ENCODE assay signal across 14 cellular contexts in the genomic region with DNA sequence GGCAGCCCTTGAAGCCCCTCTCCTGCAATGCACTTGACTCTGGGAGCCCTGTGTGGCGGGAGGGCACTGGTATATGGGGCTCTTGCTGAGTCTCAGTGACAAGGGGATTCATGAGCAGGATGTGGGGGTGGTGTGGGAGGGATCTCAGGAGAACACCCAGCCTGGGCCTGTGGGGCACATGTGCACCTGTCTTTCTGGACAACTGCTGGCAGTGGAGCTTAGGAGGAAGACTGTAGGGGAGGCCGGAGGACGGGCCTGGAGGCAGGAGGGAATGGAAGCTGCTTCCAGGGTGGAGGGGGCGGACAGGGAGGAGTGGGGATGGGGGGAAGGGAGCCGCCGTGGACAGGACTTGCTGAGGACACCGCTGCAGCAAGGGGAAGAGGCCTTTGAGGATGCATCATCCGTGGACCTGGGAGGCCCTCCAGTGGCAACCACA.
"Had no signal": no experiment of that assay in that cellular context is flagged by ENCODE, and none has a peak within 500 bp of the region (broad histone marks: within the 10 kb centered on the region; RNA-seq: fewer than 3 reads in every experiment).

No MANE protein-coding gene starts in this region.

- H3K27ac ChIP-seq: ovary, thoracic aorta, vagina had no signal

- H3K36me3 Mint-ChIP-seq: activated naive CD8-positive, alpha-beta T cell; stimulated activated effector memory CD8-positive, alpha-beta T cell treated with anti-CD3 and anti-CD28 coated beads, Interleukin-12 subunit alpha, Interleukin-12 subunit beta, amount 100 ng/mL, for 72 hours had no signal

- H3K4me1 Mint-ChIP-seq: stimulated activated effector memory CD8-positive, alpha-beta T cell treated with anti-CD3 and anti-CD28 coated beads, Interleukin-12 subunit alpha, Interleukin-12 subunit beta, amount 100 ng/mL, for 72 hours had no signal

- H3K4me1 ChIP-seq: vagina had no signal

- H3K27ac Mint-ChIP-seq: activated naive CD8-positive, alpha-beta T cell; stimulated activated effector memory CD8-positive, alpha-beta T cell treated with anti-CD3 and anti-CD28 coated beads, Interleukin-12 subunit alpha, Interleukin-12 subunit beta, amount 100 ng/mL, for 72 hours; T-helper 2 cell treated with Interferon-gamma antibody and Interleukin-4, amounts not matched to agents 5 μg/mL and 100 μg/mL, for 36 hours had no signal

- H3K36me3 ChIP-seq: ovary, thoracic aorta, vagina had no signal

- H3K9me3 ChIP-seq: ovary, thoracic aorta, vagina had no signal

- ATAC-seq: esophagus mucosa; stimulated activated effector memory CD8-positive, alpha-beta T cell treated with anti-CD3 and anti-CD28 coated beads, Interleukin-12 subunit alpha, Interleukin-12 subunit beta, amount 100 ng/mL, for 72 hours had no signal

- DNase-seq: activated CD4-positive, alpha-beta T cell treated with anti-CD3 and anti-CD28 coated beads, Interleukin-2, amount 50 U/mL, for 1 hour; activated gamma-delta T cell; amniotic stem cell; caudate nucleus; hippocampal formation; kidney; mesendoderm; ovary had no signal

- H3K27me3 ChIP-seq: ovary, vagina had no signal

- H3K9me3 Mint-ChIP-seq: stimulated activated effector memory CD8-positive, alpha-beta T cell treated with anti-CD3 and anti-CD28 coated beads, Interleukin-12 subunit alpha, Interleukin-12 subunit beta, amount 100 ng/mL, for 72 hours; T-helper 2 cell treated with Interferon-gamma antibody and Interleukin-4, amounts not matched to agents 5 μg/mL and 100 μg/mL, for 36 hours had no signal

- H3K4me3 ChIP-seq: ovary, thoracic aorta, vagina had no signal

- H3K27me3 Mint-ChIP-seq: activated naive CD8-positive, alpha-beta T cell had no signal

- H3K4me3 Mint-ChIP-seq: activated naive CD8-positive, alpha-beta T cell; stimulated activated effector memory CD8-positive, alpha-beta T cell treated with anti-CD3 and anti-CD28 coated beads, Interleukin-12 subunit alpha, Interleukin-12 subunit beta, amount 100 ng/mL, for 72 hours; T-helper 2 cell treated with Interferon-gamma antibody and Interleukin-4, amounts not matched to agents 5 μg/mL and 100 μg/mL, for 36 hours had no signal
